Comparison of ENCODE assay signal across 1 cellular context in genomic region chr1:11297774-11298173, GRCh38.
A peak's percentile ranks its signal among the peaks of the same experiment; 100 is the strongest.
TF ChIP-seq lines count a peak whose summit lies in the region.

No MANE protein-coding gene starts in this region.

TF ChIP-seq in HEK293, 187 proteins besides CTCF, POLR2A, EP300 and RAD21:
- peak; percentile 93; the same call in 1 of the 2 replicates for TF ChIP-seq REPIN1 (tag by site-specific recombination; IDR thresholded peaks at IDR 0.05; ENCODE audit: low read depth)
